In the genomic region with DNA sequence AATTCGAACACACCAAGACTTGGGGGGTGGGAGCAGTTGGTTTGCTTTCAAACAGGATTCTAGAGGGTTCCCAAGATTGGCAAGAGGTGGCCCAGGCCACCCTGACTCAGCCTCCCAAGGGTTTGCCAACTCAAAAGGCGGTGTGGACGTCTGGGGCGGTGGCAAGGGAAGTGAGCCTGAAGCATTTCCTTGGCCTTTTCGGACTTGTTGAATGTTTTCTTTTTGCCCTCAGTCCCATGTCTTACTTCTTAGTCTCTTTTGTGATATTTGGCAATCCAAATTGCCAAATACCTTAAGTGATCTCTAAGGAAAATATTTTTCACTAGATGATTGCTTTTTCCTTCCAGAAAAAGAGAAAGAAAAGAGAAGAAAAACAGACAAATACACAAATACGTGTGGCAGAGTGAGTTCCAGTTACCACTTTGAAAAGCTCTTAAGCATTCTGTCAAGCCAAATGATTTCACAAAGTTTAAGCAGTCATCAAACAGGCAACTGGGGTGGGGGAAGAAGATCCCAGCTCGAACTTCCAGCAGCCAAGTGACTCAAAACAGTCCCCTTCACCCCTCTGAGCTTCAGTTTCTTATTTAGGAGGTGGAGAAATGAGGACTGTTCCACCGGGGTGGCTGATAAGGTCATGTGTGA, we compare ENCODE assay signal across 12 cellular contexts.
A peak's percentile ranks its signal among the peaks of the same experiment; 100 is the strongest.
DNase-seq lines count a peak whose midpoint lies in the region; TF ChIP-seq lines count a peak whose summit lies in the region.
"Had no signal": no experiment of that assay in that cellular context is flagged by ENCODE, and none has a peak within 500 bp of the region (broad histone marks: within the 10 kb centered on the region; RNA-seq: fewer than 3 reads in every experiment).

No MANE protein-coding gene starts in this region.

- peak overlapping the region; percentile 80 for H3K9ac ChIP-seq in mesenchymal stem cell (ENCODE audit: low read length)

- no peak overlapping the region for H3K27ac Mint-ChIP-seq in activated CD4-positive, alpha-beta T cell treated with anti-CD3 and anti-CD28 coated beads, Interleukin-2, amount 10 ng/mL, durations not matched to agents 7 days and 5 days
- H3K27ac Mint-ChIP-seq: CD8-positive, alpha-beta T cell had no signal

- H3K9me3 Mint-ChIP-seq in activated CD4-positive, alpha-beta T cell treated with anti-CD3 and anti-CD28 coated beads, Interleukin-2, amount 10 ng/mL, durations not matched to agents 7 days and 5 days = no peaks in the 10 kb centered on the region
- H3K9me3 Mint-ChIP-seq: CD8-positive, alpha-beta T cell had no signal

- no peak overlapping the region for H2BK120ac ChIP-seq in mesenchymal stem cell (ENCODE audit: low read depth, low read length)

- 61% methylated on average over 8 of the region's 8 CpGs for WGBS in esophagus muscularis mucosa
- 90% methylated on average over 7 of the region's 8 CpGs for WGBS in mesenchymal stem cell
- WGBS in thymus = 80% methylated on average over 8 of the region's 8 CpGs

- CTCF ChIA-PET in activated CD4-positive, alpha-beta T cell treated with anti-CD3 and anti-CD28 coated beads, Interleukin-2, amount 10 ng/mL, durations not matched to agents 7 days and 5 days (lab: Charles Lee) = no interaction called here

- TF ChIP-seq CTCF in esophagus muscularis mucosa (IDR thresholded peaks at IDR 0.05) = no peak

- H4K8ac ChIP-seq in mesenchymal stem cell (ENCODE audit: low read length) = no peak overlapping the region

- H3K27me3 ChIP-seq in esophagus muscularis mucosa (peaks cover 0 to 3% (median 0%) of the 10 kb centered on the region in 4 donors), mesenchymal stem cell (ENCODE audit: control insufficient read depth in 1 of 2, insufficient read depth in 1 of 2, low read length in 2 of 2) (no peaks in the 10 kb centered on the region), thymus (ENCODE audit: control insufficient read depth, insufficient read depth) (no peaks in the 10 kb centered on the region)
- H3K27me3 ChIP-seq: dorsolateral prefrontal cortex had no signal

- DNase-seq in M059J (ENCODE audit: low read depth) (peak; percentile 64), esophagus muscularis mucosa (ENCODE audit: extremely low spot score) (peak; percentile 90), mesenchymal stem cell (no peak), AML-193 (lab: John Stamatoyannopoulos, UW) (no peak), NOMO-1 treated with dmso at 0.1 percent for 144 hours (lab: John Stamatoyannopoulos, UW; ENCODE audit: unreplicated experiment) (no peak)
- no peak for DNase-seq in activated CD4-positive, alpha-beta T cell treated with anti-CD3 and anti-CD28 coated beads, Interleukin-2, amount 10 ng/mL, durations not matched to agents 7 days and 5 days
- no peak for DNase-seq in NK-92 treated with Interleukin-12 subunit alpha and Interleukin-12 subunit beta, amount 100 ng/mL, for 24 hours (lab: John Stamatoyannopoulos, UW)
- DNase-seq: activated naive CD4-positive, alpha-beta T cell treated with anti-CD3 and anti-CD28 coated beads, Interleukin-2, amount 50 U/mL, for 16 hours; CD8-positive, alpha-beta T cell; dorsolateral prefrontal cortex; RPMI8226 had no signal

- H2BK12ac ChIP-seq in mesenchymal stem cell (ENCODE audit: low read length in 2 of 2) = peak overlapping the region; percentile 2 to 69

- no peak overlapping the region for H3K4me3 ChIP-seq in esophagus muscularis mucosa
- H3K4me3 ChIP-seq in mesenchymal stem cell (ENCODE audit: insufficient read depth in 1 of 2, low read depth in 1 of 2, low read length in 2 of 2) = peak overlapping the region in 1 of 2 experiments; percentile 28
- no peak overlapping the region for H3K4me3 ChIP-seq in thymus (ENCODE audit: low read length)
- H3K4me3 ChIP-seq: dorsolateral prefrontal cortex had no signal

- H3K4ac ChIP-seq in mesenchymal stem cell (ENCODE audit: low read depth in 1 of 2, low read length in 2 of 2) = no peak overlapping the region

- H3K23ac ChIP-seq in mesenchymal stem cell (ENCODE audit: low read length in 2 of 2) = no peak overlapping the region

- no peak overlapping the region for H3K4me3 Mint-ChIP-seq in activated CD4-positive, alpha-beta T cell treated with anti-CD3 and anti-CD28 coated beads, Interleukin-2, amount 10 ng/mL, durations not matched to agents 7 days and 5 days
- H3K4me3 Mint-ChIP-seq: CD8-positive, alpha-beta T cell had no signal

- no peaks in the 10 kb centered on the region for H3K79me1 ChIP-seq in mesenchymal stem cell (replicated peaks; ENCODE audit: low read length, poor library complexity, severe bottlenecking)

- peak overlapping the region in 1 of 2 experiments; percentile 11 for H3K14ac ChIP-seq in mesenchymal stem cell (ENCODE audit: low read length in 2 of 2)

- H4K91ac ChIP-seq in mesenchymal stem cell (ENCODE audit: low read length) = peak overlapping the region; percentile 10

- intact Hi-C loops in esophagus muscularis mucosa (cut with DNase I) = no loop called here

- H3K4me1 Mint-ChIP-seq in activated CD4-positive, alpha-beta T cell treated with anti-CD3 and anti-CD28 coated beads, Interleukin-2, amount 10 ng/mL, durations not matched to agents 7 days and 5 days = no peaks in the 10 kb centered on the region

- H3K9me3 ChIP-seq in esophagus muscularis mucosa = no peaks in the 10 kb centered on the region
- H3K9me3 ChIP-seq in mesenchymal stem cell (ENCODE audit: control insufficient read depth, low read length) = no peaks in the 10 kb centered on the region
- H3K9me3 ChIP-seq in thymus (ENCODE audit: control insufficient read depth) = no peaks in the 10 kb centered on the region

- H2BK15ac ChIP-seq in mesenchymal stem cell (ENCODE audit: low read depth, poor library complexity, severe bottlenecking) = peak overlapping the region; percentile 57

- H3K36me3 ChIP-seq in esophagus muscularis mucosa (no peaks in the 10 kb centered on the region), mesenchymal stem cell (ENCODE audit: control insufficient read depth in 1 of 2, insufficient read depth in 2 of 2, low read depth in 1 of 2, low read length in 2 of 2) (no peaks in the 10 kb centered on the region), thymus (ENCODE audit: control insufficient read depth, insufficient read depth) (no peaks in the 10 kb centered on the region)

- no peak overlapping the region for H2AFZ ChIP-seq in mesenchymal stem cell (ENCODE audit: low read depth, low read length)

- H3K4me1 ChIP-seq in esophagus muscularis mucosa (peaks cover 0 to 37% (median 24%) of the 10 kb centered on the region in 4 donors), mesenchymal stem cell (ENCODE audit: control insufficient read depth, insufficient read depth, low read depth, low read length) (no peaks in the 10 kb centered on the region), thymus (ENCODE audit: control insufficient read depth, insufficient read depth, low read length) (no peaks in the 10 kb centered on the region)

- TF ChIP-seq EP300 in esophagus muscularis mucosa (IDR thresholded peaks at IDR 0.05) = no peak

- H3K27ac ChIP-seq in esophagus muscularis mucosa (replicated peaks in 1 of 4) (peak overlapping the region; percentile 51 to 63 (median 60)), mesenchymal stem cell (ENCODE audit: low read length, poor library complexity, severe bottlenecking) (no peak overlapping the region), thymus (ENCODE audit: low read depth) (peak overlapping the region; percentile 53)

- no peak overlapping the region for H3K4me2 ChIP-seq in mesenchymal stem cell (ENCODE audit: low read length, poor library complexity, severe bottlenecking)

- no peak overlapping the region for H3K18ac ChIP-seq in mesenchymal stem cell (ENCODE audit: low read depth in 1 of 2, low read length in 2 of 2)

- no peak for TF ChIP-seq POLR2A in esophagus muscularis mucosa (IDR thresholded peaks at IDR 0.05; ENCODE audit: low read depth)

- POLR2A ChIA-PET in activated CD4-positive, alpha-beta T cell treated with anti-CD3 and anti-CD28 coated beads, Interleukin-2, amount 10 ng/mL, durations not matched to agents 7 days and 5 days (lab: Charles Lee) = no interaction called here

- no peak overlapping the region for H2AK5ac ChIP-seq in mesenchymal stem cell (ENCODE audit: low read length, severe bottlenecking)

- no peaks in the 10 kb centered on the region for H3K27me3 Mint-ChIP-seq in activated CD4-positive, alpha-beta T cell treated with anti-CD3 and anti-CD28 coated beads, Interleukin-2, amount 10 ng/mL, durations not matched to agents 7 days and 5 days

- H3K36me3 Mint-ChIP-seq in activated CD4-positive, alpha-beta T cell treated with anti-CD3 and anti-CD28 coated beads, Interleukin-2, amount 10 ng/mL, durations not matched to agents 7 days and 5 days (ENCODE audit: low read depth) = no peaks in the 10 kb centered on the region
- H3K36me3 Mint-ChIP-seq: CD8-positive, alpha-beta T cell had no signal

- H2BK5ac ChIP-seq in mesenchymal stem cell (ENCODE audit: low read depth, low read length, poor library complexity, severe bottlenecking) = no peak overlapping the region

Comparison
In these comparisons a context has a peak if more than half of its experiments do, and no peak if none do; other contexts are left out.
1. DNase-seq: peak in M059J (single experiment) and esophagus muscularis mucosa (single experiment); none in mesenchymal stem cell (single experiment), AML-193 (0 of 2), activated CD4-positive, alpha-beta T cell treated with anti-CD3 and anti-CD28 coated beads, Interleukin-2, amount 10 ng/mL, durations not matched to agents 7 days and 5 days (single experiment), NK-92 treated with Interleukin-12 subunit alpha and Interleukin-12 subunit beta, amount 100 ng/mL, for 24 hours (single experiment) and NOMO-1 treated with dmso at 0.1 percent for 144 hours (single experiment).